Comparison of ENCODE assay signal across 1 cellular context in the genomic region with DNA sequence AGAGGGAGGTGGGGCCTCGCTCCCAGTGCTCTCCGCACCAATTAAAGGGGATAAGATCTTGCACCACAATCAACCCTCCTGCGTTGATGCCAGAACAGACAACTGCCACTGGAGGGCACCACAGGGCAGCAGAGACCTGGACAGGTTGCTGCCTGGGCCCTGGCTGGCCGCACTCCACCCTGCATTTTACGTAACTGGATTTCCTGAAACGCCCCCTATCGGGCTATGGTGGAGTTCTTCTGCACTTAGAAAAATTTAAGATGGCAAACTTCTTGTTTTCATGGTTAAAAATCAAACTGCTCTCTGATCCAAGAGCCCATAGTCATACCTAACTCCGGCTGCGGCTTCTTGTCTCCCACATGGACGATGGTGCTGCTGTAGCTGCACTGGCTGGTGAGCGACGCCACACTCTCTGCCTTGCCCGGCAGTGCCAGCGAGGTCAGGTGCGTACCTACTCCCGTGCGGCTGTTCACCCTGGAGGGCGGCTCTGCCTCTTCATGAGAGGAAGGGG.
A peak's percentile ranks its signal among the peaks of the same experiment; 100 is the strongest.
TF ChIP-seq lines count a peak whose summit lies in the region.

No MANE protein-coding gene starts in this region.

TF ChIP-seq in HepG2, 621 proteins besides CTCF, POLR2A, EP300 and RAD21 (continued from another document and continues in another):
- TF ChIP-seq, protein P1, sequence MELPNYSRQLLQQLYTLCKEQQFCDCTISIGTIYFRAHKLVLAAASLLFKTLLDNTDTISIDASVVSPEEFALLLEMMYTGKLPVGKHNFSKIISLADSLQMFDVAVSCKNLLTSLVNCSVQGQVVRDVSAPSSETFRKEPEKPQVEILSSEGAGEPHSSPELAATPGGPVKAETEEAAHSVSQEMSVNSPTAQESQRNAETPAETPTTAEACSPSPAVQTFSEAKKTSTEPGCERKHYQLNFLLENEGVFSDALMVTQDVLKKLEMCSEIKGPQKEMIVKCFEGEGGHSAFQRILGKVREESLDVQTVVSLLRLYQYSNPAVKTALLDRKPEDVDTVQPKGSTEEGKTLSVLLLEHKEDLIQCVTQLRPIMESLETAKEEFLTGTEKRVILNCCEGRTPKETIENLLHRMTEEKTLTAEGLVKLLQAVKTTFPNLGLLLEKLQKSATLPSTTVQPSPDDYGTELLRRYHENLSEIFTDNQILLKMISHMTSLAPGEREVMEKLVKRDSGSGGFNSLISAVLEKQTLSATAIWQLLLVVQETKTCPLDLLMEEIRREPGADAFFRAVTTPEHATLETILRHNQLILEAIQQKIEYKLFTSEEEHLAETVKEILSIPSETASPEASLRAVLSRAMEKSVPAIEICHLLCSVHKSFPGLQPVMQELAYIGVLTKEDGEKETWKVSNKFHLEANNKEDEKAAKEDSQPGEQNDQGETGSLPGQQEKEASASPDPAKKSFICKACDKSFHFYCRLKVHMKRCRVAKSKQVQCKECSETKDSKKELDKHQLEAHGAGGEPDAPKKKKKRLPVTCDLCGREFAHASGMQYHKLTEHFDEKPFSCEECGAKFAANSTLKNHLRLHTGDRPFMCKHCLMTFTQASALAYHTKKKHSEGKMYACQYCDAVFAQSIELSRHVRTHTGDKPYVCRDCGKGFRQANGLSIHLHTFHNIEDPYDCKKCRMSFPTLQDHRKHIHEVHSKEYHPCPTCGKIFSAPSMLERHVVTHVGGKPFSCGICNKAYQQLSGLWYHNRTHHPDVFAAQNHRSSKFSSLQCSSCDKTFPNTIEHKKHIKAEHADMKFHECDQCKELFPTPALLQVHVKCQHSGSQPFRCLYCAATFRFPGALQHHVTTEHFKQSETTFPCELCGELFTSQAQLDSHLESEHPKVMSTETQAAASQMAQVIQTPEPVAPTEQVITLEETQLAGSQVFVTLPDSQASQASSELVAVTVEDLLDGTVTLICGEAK (IDR thresholded peaks at IDR 0.05), result no peak
- TF ChIP-seq, protein P1 (CRISPR knock-in tag; IDR thresholded peaks at IDR 0.05), result no peak; the same call in 1 of the 2 replicates
- peak; percentile 58; the same call in 1 of the 2 replicates for TF ChIP-seq ZNF563 (CRISPR knock-in tag; IDR thresholded peaks at IDR 0.05)
- 0 out of 2 replicates have a peak, but pooled peaks have one; percentile 43 for TF ChIP-seq NAIF1 (CRISPR knock-in tag; IDR thresholded peaks at IDR 0.05; ENCODE audit: borderline replicate concordance)
- TF ChIP-seq, protein P2, sequence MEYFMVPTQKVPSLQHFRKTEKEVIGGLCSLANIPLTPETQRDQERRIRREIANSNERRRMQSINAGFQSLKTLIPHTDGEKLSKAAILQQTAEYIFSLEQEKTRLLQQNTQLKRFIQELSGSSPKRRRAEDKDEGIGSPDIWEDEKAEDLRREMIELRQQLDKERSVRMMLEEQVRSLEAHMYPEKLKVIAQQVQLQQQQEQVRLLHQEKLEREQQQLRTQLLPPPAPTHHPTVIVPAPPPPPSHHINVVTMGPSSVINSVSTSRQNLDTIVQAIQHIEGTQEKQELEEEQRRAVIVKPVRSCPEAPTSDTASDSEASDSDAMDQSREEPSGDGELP (IDR thresholded peaks at IDR 0.05; ENCODE audit: borderline replicate concordance, low read depth), result peak; percentile 21; the same call in 1 of the 2 replicates
- no peak for TF ChIP-seq JUND (CRISPR knock-in tag; IDR thresholded peaks at IDR 0.05)
- TF ChIP-seq SRF (IDR thresholded peaks at IDR 0.05; ENCODE audit: low read depth, low read length), result 0 out of 2 replicates have a peak, but pooled peaks have one; percentile 29
- TF ChIP-seq, protein P3, sequence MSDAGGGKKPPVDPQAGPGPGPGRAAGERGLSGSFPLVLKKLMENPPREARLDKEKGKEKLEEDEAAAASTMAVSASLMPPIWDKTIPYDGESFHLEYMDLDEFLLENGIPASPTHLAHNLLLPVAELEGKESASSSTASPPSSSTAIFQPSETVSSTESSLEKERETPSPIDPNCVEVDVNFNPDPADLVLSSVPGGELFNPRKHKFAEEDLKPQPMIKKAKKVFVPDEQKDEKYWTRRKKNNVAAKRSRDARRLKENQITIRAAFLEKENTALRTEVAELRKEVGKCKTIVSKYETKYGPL (CRISPR knock-in tag; IDR thresholded peaks at IDR 0.05), result peak; percentile 97
- peak; percentile 78 for TF ChIP-seq ZNF205 (CRISPR knock-in tag; IDR thresholded peaks at IDR 0.05)
- TF ChIP-seq, protein P4, sequence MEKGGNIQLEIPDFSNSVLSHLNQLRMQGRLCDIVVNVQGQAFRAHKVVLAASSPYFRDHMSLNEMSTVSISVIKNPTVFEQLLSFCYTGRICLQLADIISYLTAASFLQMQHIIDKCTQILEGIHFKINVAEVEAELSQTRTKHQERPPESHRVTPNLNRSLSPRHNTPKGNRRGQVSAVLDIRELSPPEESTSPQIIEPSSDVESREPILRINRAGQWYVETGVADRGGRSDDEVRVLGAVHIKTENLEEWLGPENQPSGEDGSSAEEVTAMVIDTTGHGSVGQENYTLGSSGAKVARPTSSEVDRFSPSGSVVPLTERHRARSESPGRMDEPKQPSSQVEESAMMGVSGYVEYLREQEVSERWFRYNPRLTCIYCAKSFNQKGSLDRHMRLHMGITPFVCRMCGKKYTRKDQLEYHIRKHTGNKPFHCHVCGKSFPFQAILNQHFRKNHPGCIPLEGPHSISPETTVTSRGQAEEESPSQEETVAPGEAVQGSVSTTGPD (CRISPR knock-in tag; IDR thresholded peaks at IDR 0.05), result no peak
- TF ChIP-seq, protein P5, sequence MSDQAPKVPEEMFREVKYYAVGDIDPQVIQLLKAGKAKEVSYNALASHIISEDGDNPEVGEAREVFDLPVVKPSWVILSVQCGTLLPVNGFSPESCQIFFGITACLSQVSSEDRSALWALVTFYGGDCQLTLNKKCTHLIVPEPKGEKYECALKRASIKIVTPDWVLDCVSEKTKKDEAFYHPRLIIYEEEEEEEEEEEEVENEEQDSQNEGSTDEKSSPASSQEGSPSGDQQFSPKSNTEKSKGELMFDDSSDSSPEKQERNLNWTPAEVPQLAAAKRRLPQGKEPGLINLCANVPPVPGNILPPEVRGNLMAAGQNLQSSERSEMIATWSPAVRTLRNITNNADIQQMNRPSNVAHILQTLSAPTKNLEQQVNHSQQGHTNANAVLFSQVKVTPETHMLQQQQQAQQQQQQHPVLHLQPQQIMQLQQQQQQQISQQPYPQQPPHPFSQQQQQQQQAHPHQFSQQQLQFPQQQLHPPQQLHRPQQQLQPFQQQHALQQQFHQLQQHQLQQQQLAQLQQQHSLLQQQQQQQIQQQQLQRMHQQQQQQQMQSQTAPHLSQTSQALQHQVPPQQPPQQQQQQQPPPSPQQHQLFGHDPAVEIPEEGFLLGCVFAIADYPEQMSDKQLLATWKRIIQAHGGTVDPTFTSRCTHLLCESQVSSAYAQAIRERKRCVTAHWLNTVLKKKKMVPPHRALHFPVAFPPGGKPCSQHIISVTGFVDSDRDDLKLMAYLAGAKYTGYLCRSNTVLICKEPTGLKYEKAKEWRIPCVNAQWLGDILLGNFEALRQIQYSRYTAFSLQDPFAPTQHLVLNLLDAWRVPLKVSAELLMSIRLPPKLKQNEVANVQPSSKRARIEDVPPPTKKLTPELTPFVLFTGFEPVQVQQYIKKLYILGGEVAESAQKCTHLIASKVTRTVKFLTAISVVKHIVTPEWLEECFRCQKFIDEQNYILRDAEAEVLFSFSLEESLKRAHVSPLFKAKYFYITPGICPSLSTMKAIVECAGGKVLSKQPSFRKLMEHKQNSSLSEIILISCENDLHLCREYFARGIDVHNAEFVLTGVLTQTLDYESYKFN (CRISPR knock-in tag; conservative IDR thresholded peaks at IDR 0.05), result 0 out of 2 replicates have a peak, but pooled peaks have one; percentile 22
- TF ChIP-seq SIN3A (IDR thresholded peaks at IDR 0.05; ENCODE audit: borderline replicate concordance, low read depth, low read length), result no peak
- no peak for TF ChIP-seq ZNF672 (CRISPR knock-in tag; IDR thresholded peaks at IDR 0.05)
- TF ChIP-seq, protein P6, sequence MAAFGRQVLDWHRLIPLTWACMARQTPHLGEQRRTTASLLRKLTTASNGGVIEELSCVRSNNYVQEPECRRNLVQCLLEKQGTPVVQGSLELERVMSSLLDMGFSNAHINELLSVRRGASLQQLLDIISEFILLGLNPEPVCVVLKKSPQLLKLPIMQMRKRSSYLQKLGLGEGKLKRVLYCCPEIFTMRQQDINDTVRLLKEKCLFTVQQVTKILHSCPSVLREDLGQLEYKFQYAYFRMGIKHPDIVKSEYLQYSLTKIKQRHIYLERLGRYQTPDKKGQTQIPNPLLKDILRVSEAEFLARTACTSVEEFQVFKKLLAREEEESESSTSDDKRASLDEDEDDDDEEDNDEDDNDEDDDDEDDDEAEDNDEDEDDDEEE (CRISPR knock-in tag; IDR thresholded peaks at IDR 0.05), result 0 out of 2 replicates have a peak, but pooled peaks have one; percentile 38
- peak in 1 of 2 experiments; percentile 53; a peak in 1 of 4 replicates for TF ChIP-seq KLF16 (CRISPR knock-in tag; IDR thresholded peaks at IDR 0.05)
- peak; percentile 88; the same call in 1 of the 2 replicates for TF ChIP-seq TOE1 (CRISPR knock-in tag; IDR thresholded peaks at IDR 0.05)
- TF ChIP-seq FOXA1 (IDR thresholded peaks at IDR 0.05), result no peak
- peak; percentile 50 for TF ChIP-seq FOXA1 (CRISPR knock-in tag; IDR thresholded peaks at IDR 0.05)
- TF ChIP-seq, protein P7, sequence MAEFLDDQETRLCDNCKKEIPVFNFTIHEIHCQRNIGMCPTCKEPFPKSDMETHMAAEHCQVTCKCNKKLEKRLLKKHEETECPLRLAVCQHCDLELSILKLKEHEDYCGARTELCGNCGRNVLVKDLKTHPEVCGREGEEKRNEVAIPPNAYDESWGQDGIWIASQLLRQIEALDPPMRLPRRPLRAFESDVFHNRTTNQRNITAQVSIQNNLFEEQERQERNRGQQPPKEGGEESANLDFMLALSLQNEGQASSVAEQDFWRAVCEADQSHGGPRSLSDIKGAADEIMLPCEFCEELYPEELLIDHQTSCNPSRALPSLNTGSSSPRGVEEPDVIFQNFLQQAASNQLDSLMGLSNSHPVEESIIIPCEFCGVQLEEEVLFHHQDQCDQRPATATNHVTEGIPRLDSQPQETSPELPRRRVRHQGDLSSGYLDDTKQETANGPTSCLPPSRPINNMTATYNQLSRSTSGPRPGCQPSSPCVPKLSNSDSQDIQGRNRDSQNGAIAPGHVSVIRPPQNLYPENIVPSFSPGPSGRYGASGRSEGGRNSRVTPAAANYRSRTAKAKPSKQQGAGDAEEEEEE (CRISPR knock-in tag; IDR thresholded peaks at IDR 0.05; ENCODE audit: borderline replicate concordance), result no peak
- TF ChIP-seq ZNF180 (CRISPR knock-in tag; IDR thresholded peaks at IDR 0.05; ENCODE audit: borderline replicate concordance, low read depth), result no peak
- no peak for TF ChIP-seq RNF2 (conservative IDR thresholded peaks at IDR 0.05; ENCODE audit: low read depth)
- TF ChIP-seq, protein P8, sequence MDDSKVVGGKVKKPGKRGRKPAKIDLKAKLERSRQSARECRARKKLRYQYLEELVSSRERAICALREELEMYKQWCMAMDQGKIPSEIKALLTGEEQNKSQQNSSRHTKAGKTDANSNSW (CRISPR knock-in tag; IDR thresholded peaks at IDR 0.05; ENCODE audit: borderline replicate concordance), result no peak
- no peak for TF ChIP-seq SRY (CRISPR knock-in tag; IDR thresholded peaks at IDR 0.05)
- no peak for TF ChIP-seq DPF2 (CRISPR knock-in tag; IDR thresholded peaks at IDR 0.05; ENCODE audit: borderline replicate concordance, low read depth)
- peak; percentile 35; the same call in 1 of the 2 replicates for TF ChIP-seq RARA (CRISPR knock-in tag; IDR thresholded peaks at IDR 0.05)
- TF ChIP-seq, protein P9, sequence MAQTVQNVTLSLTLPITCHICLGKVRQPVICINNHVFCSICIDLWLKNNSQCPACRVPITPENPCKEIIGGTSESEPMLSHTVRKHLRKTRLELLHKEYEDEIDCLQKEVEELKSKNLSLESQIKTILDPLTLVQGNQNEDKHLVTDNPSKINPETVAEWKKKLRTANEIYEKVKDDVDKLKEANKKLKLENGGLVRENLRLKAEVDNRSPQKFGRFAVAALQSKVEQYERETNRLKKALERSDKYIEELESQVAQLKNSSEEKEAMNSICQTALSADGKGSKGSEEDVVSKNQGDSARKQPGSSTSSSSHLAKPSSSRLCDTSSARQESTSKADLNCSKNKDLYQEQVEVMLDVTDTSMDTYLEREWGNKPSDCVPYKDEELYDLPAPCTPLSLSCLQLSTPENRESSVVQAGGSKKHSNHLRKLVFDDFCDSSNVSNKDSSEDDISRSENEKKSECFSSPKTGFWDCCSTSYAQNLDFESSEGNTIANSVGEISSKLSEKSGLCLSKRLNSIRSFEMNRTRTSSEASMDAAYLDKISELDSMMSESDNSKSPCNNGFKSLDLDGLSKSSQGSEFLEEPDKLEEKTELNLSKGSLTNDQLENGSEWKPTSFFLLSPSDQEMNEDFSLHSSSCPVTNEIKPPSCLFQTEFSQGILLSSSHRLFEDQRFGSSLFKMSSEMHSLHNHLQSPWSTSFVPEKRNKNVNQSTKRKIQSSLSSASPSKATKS (CRISPR knock-in tag; IDR thresholded peaks at IDR 0.05), result no peak
- no peak for TF ChIP-seq PAWR (CRISPR knock-in tag; IDR thresholded peaks at IDR 0.05; ENCODE audit: borderline replicate concordance)
- TF ChIP-seq, protein P10, sequence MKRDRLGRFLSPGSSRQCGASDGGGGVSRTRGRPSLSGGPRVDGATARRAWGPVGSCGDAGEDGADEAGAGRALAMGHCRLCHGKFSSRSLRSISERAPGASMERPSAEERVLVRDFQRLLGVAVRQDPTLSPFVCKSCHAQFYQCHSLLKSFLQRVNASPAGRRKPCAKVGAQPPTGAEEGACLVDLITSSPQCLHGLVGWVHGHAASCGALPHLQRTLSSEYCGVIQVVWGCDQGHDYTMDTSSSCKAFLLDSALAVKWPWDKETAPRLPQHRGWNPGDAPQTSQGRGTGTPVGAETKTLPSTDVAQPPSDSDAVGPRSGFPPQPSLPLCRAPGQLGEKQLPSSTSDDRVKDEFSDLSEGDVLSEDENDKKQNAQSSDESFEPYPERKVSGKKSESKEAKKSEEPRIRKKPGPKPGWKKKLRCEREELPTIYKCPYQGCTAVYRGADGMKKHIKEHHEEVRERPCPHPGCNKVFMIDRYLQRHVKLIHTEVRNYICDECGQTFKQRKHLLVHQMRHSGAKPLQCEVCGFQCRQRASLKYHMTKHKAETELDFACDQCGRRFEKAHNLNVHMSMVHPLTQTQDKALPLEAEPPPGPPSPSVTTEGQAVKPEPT (CRISPR knock-in tag; IDR thresholded peaks at IDR 0.05; ENCODE audit: low read depth), result no peak
- no peak for TF ChIP-seq ZNF589 (CRISPR knock-in tag; conservative IDR thresholded peaks at IDR 0.05)
